Comparison of ENCODE assay signal across 34 cellular contexts in the genomic region with DNA sequence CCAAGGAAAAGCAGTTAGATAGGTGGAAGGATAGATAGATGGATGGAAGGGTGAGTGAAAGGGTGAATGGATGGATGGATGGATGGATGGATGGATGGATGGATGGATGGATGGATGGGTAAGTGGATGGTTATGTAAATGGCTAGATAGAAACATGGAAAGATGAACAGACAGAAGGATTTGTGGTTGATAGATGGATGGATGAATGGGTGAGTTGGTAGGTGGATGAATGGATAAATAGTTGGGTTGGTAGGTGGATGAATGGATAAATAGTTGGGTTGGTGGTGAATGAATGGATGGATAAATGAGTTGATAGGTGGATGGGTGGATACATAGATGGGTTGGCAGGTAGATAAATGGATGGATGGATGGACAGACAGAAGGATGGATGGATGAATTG. TPM values are rescaled to one million over a fixed set of nuclear protein-coding genes. Genes with fewer than 3 reads are reported as not detected.
"Had no signal": no experiment of that assay in that cellular context is flagged by ENCODE, and none has a peak within 500 bp of the region (broad histone marks: within the 10 kb centered on the region; RNA-seq: fewer than 3 reads in every experiment).

No MANE protein-coding gene starts in this region.

- H3K27ac Mint-ChIP-seq: activated CD4-positive, alpha-beta memory T cell treated with anti-CD3 and anti-CD28 coated beads, Interleukin-2, amount 10 ng/mL, durations not matched to agents 7 days and 5 days; activated CD4-positive, alpha-beta T cell treated with anti-CD3 and anti-CD28 coated beads, Interleukin-2, amount 10 ng/mL, durations not matched to agents 7 days and 5 days; activated naive CD4-positive, alpha-beta T cell treated with anti-CD3 and anti-CD28 coated beads, Interleukin-2, amount 10 ng/mL, durations not matched to agents 7 days and 5 days; activated naive CD4-positive, alpha-beta T cell treated with anti-CD3 and anti-CD28 coated beads, Interleukin-2, amount 50 U/mL, for 72 hours; activated naive CD8-positive, alpha-beta T cell treated with anti-CD3 and anti-CD28 coated beads, Interleukin-2, amount 50 U/mL, for 24 hours; activated T-cell treated with anti-CD3 and anti-CD28 coated beads, Interleukin-2, amount 50 U/mL, for 24 hours; activated T-cell treated with anti-CD3 and anti-CD28 coated beads, Interleukin-2, amount 50 U/mL, for 72 hours; WTC11 had no signal

- H3K4me3 ChIP-seq: adrenal gland, ascending aorta, breast epithelium, cardiac muscle cell, colonic mucosa, esophagus squamous epithelium, gastroesophageal sphincter, heart right ventricle had no signal

- ATAC-seq: activated naive CD4-positive, alpha-beta T cell treated with anti-CD3 and anti-CD28 coated beads, Interleukin-2, amount 50 U/mL, for 72 hours; activated naive CD8-positive, alpha-beta T cell treated with anti-CD3 and anti-CD28 coated beads, Interleukin-2, amount 50 U/mL, for 24 hours; activated T-cell treated with anti-CD3 and anti-CD28 coated beads, Interleukin-2, amount 50 U/mL, for 72 hours; gastroesophageal sphincter; heart right ventricle; WTC11 had no signal

- H3K27ac ChIP-seq: adrenal gland, ascending aorta, breast epithelium, cardiac muscle cell, colonic mucosa, epithelial cell of prostate, esophagus squamous epithelium, gastroesophageal sphincter, heart right ventricle had no signal

- H3K9me3 ChIP-seq: adrenal gland, ascending aorta, breast epithelium, colonic mucosa, esophagus squamous epithelium, gastroesophageal sphincter, heart right ventricle had no signal

- H3K4me1 ChIP-seq: ascending aorta, breast epithelium, colonic mucosa had no signal

- H3K36me3 ChIP-seq: adrenal gland, ascending aorta, breast epithelium, cardiac muscle cell, colonic mucosa, esophagus squamous epithelium, gastroesophageal sphincter, heart right ventricle had no signal

- DNase-seq: activated CD4-positive, alpha-beta memory T cell treated with anti-CD3 and anti-CD28 coated beads, Interleukin-2, amount 10 ng/mL, durations not matched to agents 7 days and 5 days; activated CD4-positive, alpha-beta T cell treated with anti-CD3 and anti-CD28 coated beads for 1 hour; activated CD4-positive, alpha-beta T cell treated with anti-CD3 and anti-CD28 coated beads for 4 hours; activated CD4-positive, alpha-beta T cell treated with anti-CD3 and anti-CD28 coated beads, Interleukin-2, amount 10 ng/mL, durations not matched to agents 7 days and 5 days; activated CD4-positive, alpha-beta T cell treated with anti-CD3 and anti-CD28 coated beads, Interleukin-2, amount 50 U/mL, for 4 hours; activated CD8-positive, alpha-beta memory T cell treated with anti-CD3 and anti-CD28 coated beads, Interleukin-2, amount 50 U/mL, for 48 hours; activated gamma-delta T cell; activated naive CD4-positive, alpha-beta T cell; activated naive CD4-positive, alpha-beta T cell treated with anti-CD3 and anti-CD28 coated beads, Interleukin-2, amount 10 ng/mL, durations not matched to agents 7 days and 5 days; activated naive CD8-positive, alpha-beta T cell treated with anti-CD3 and anti-CD28 coated beads, Interleukin-2, amount 50 U/mL, for 24 hours; activated T-cell treated with anti-CD3 and anti-CD28 coated beads for 4 hours; activated T-cell treated with anti-CD3 and anti-CD28 coated beads, Interleukin-2, amount 50 U/mL, for 24 hours; activated T-cell treated with anti-CD3 and anti-CD28 coated beads, Interleukin-2, amount 50 U/mL, for 72 hours; adrenal gland; amygdala; central memory CD4-positive, alpha-beta T cell; cerebellar nuclear complex; colonic mucosa; effector CD8-positive, alpha-beta T cell; esophagus squamous epithelium; foreskin melanocyte; heart right ventricle; T-helper 2 cell had no signal

- H3K36me3 Mint-ChIP-seq: activated naive CD4-positive, alpha-beta T cell treated with anti-CD3 and anti-CD28 coated beads, Interleukin-2, amount 10 ng/mL, durations not matched to agents 7 days and 5 days; activated naive CD4-positive, alpha-beta T cell treated with anti-CD3 and anti-CD28 coated beads, Interleukin-2, amount 50 U/mL, for 72 hours; brain; WTC11 had no signal

- H3K9me3 Mint-ChIP-seq: activated CD4-positive, alpha-beta memory T cell treated with anti-CD3 and anti-CD28 coated beads, Interleukin-2, amount 10 ng/mL, durations not matched to agents 7 days and 5 days; activated CD4-positive, alpha-beta T cell treated with anti-CD3 and anti-CD28 coated beads, Interleukin-2, amount 10 ng/mL, durations not matched to agents 7 days and 5 days; activated naive CD4-positive, alpha-beta T cell treated with anti-CD3 and anti-CD28 coated beads, Interleukin-2, amount 10 ng/mL, durations not matched to agents 7 days and 5 days; activated naive CD8-positive, alpha-beta T cell treated with anti-CD3 and anti-CD28 coated beads, Interleukin-2, amount 50 U/mL, for 24 hours; activated T-cell treated with anti-CD3 and anti-CD28 coated beads, Interleukin-2, amount 50 U/mL, for 24 hours; activated T-cell treated with anti-CD3 and anti-CD28 coated beads, Interleukin-2, amount 50 U/mL, for 72 hours; WTC11 had no signal

- H3K4me1 Mint-ChIP-seq: activated CD4-positive, alpha-beta memory T cell treated with anti-CD3 and anti-CD28 coated beads, Interleukin-2, amount 10 ng/mL, durations not matched to agents 7 days and 5 days; activated CD4-positive, alpha-beta T cell treated with anti-CD3 and anti-CD28 coated beads, Interleukin-2, amount 10 ng/mL, durations not matched to agents 7 days and 5 days; activated naive CD4-positive, alpha-beta T cell treated with anti-CD3 and anti-CD28 coated beads, Interleukin-2, amount 10 ng/mL, durations not matched to agents 7 days and 5 days; activated naive CD8-positive, alpha-beta T cell treated with anti-CD3 and anti-CD28 coated beads, Interleukin-2, amount 50 U/mL, for 24 hours had no signal

- FAIRE-seq: endometrium, endothelial cell of umbilical vein had no signal

- H3K4me3 Mint-ChIP-seq: activated CD4-positive, alpha-beta memory T cell treated with anti-CD3 and anti-CD28 coated beads, Interleukin-2, amount 10 ng/mL, durations not matched to agents 7 days and 5 days; activated CD4-positive, alpha-beta T cell treated with anti-CD3 and anti-CD28 coated beads, Interleukin-2, amount 10 ng/mL, durations not matched to agents 7 days and 5 days; activated naive CD4-positive, alpha-beta T cell treated with anti-CD3 and anti-CD28 coated beads, Interleukin-2, amount 10 ng/mL, durations not matched to agents 7 days and 5 days; activated naive CD8-positive, alpha-beta T cell treated with anti-CD3 and anti-CD28 coated beads, Interleukin-2, amount 50 U/mL, for 24 hours; activated T-cell treated with anti-CD3 and anti-CD28 coated beads, Interleukin-2, amount 50 U/mL, for 24 hours; activated T-cell treated with anti-CD3 and anti-CD28 coated beads, Interleukin-2, amount 50 U/mL, for 72 hours; brain; WTC11 had no signal

- H3K27me3 ChIP-seq: adrenal gland, ascending aorta, breast epithelium, cardiac muscle cell, colonic mucosa, gastroesophageal sphincter, heart right ventricle had no signal

RNA-seq across cellular contexts. Expression of a gene that starts 30.3 kb away (rescaled TPM):
- total RNA-seq: fibroblast of lung had no signal
